ENCODE assay signal across 19 cellular contexts in the genomic region with DNA sequence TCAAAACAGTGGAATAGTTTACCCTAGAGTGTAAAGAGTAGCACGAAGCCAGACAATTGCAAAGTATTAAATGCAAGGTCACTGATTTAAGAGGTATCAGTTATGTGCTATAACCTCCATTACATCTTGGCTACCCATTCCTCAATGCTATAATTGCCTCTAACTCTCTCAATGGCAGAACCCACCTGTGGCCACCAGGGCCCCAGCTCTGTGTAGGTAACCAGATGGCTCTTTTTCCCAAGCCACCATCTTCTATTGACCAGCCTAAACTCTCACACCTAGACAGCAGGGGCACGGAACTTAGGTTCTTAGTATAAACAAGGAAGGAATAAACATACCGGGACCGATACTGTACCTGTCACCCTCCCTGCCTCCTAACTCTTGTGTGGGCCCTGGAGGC.
"Had no signal": no experiment of that assay in that cellular context is flagged by ENCODE, and none has a peak within 500 bp of the region (broad histone marks: within the 10 kb centered on the region; RNA-seq: fewer than 3 reads in every experiment).

No MANE protein-coding gene starts in this region.

- H3K4me3 ChIP-seq: heart right ventricle, mucosa of descending colon, sigmoid colon, skin epidermis, stomach, thoracic aorta, transverse colon had no signal

- H3K27me3 ChIP-seq: heart right ventricle, sigmoid colon, stomach, transverse colon had no signal

- FAIRE-seq: endothelial cell of umbilical vein, islet of Langerhans had no signal

- H3K9me3 Mint-ChIP-seq: dendritic cell treated with granulocyte-macrophage colony-stimulating factor and Interleukin-4, amounts not matched to agents 40 ng/mL and 50 ng/mL, for 4 days had no signal

- H3K4me1 ChIP-seq: heart right ventricle, sigmoid colon, stomach, transverse colon had no signal

- H3K36me3 ChIP-seq: heart right ventricle, sigmoid colon, stomach, thoracic aorta, transverse colon had no signal

- H3K27me3 Mint-ChIP-seq: dendritic cell treated with granulocyte-macrophage colony-stimulating factor and Interleukin-4, amounts not matched to agents 40 ng/mL and 50 ng/mL, for 4 days; naive thymus-derived CD8-positive, alpha-beta T cell had no signal

- DNase-seq: heart right ventricle; hypothalamus; kidney glomerular epithelial cell; mucosa of descending colon; naive thymus-derived CD8-positive, alpha-beta T cell; posterior cingulate gyrus; sigmoid colon; stimulated activated CD4-positive, alpha-beta T cell treated with anti-CD3 and anti-CD28 coated beads, Interleukin-2, amount 100 ng/mL, for 24 hours; stimulated activated CD4-positive, alpha-beta T cell treated with anti-CD3 and anti-CD28 coated beads, Interleukin-4, amount 100 ng/mL, for 4 hours; stimulated activated naive CD4-positive, alpha-beta T cell; stomach; substantia nigra; transverse colon had no signal

- ATAC-seq: esophagus mucosa; heart right ventricle; mucosa of descending colon; naive thymus-derived CD8-positive, alpha-beta T cell had no signal

- H3K4me3 Mint-ChIP-seq: dendritic cell treated with granulocyte-macrophage colony-stimulating factor and Interleukin-4, amounts not matched to agents 40 ng/mL and 50 ng/mL, for 4 days; naive thymus-derived CD8-positive, alpha-beta T cell had no signal

- H3K9me3 ChIP-seq: heart right ventricle, mucosa of descending colon, sigmoid colon, stomach, thoracic aorta, transverse colon had no signal

- H3K27ac ChIP-seq: heart right ventricle, sigmoid colon, skin epidermis, stomach, thoracic aorta, transverse colon had no signal

- H3K27ac Mint-ChIP-seq: dendritic cell treated with granulocyte-macrophage colony-stimulating factor and Interleukin-4, amounts not matched to agents 40 ng/mL and 50 ng/mL, for 4 days; naive thymus-derived CD8-positive, alpha-beta T cell had no signal

- H3K4me1 Mint-ChIP-seq: naive thymus-derived CD8-positive, alpha-beta T cell had no signal

- H3K36me3 Mint-ChIP-seq: naive thymus-derived CD8-positive, alpha-beta T cell had no signal
